In genomic region chr9:3857673-3858072, GRCh38 we compare ENCODE assay signal across 23 cellular contexts.
DNase-seq lines count a peak whose midpoint lies in the region; ATAC-seq, FAIRE-seq and TF ChIP-seq lines count a peak whose summit lies in the region.
"Had no signal": no experiment of that assay in that cellular context is flagged by ENCODE, and none has a peak within 500 bp of the region (broad histone marks: within the 10 kb centered on the region; RNA-seq: fewer than 3 reads in every experiment).

No MANE protein-coding gene starts in this region.

- H3K27ac ChIP-seq in ACC112 (ENCODE audit: low read depth, low read length) = peak overlapping the region; percentile 10; the same call in 1 of the 2 replicates
- peak overlapping the region; percentile 44 for H3K27ac ChIP-seq in astrocyte (ENCODE audit: low read depth, low read length)
- peak overlapping the region; percentile 24 for H3K27ac ChIP-seq in foreskin keratinocyte
- H3K27ac ChIP-seq: upper lobe of right lung had no signal

- no peaks in the 10 kb centered on the region for H3K79me2 ChIP-seq in ACC112 (ENCODE audit: control insufficient read depth, insufficient read depth, low read length, unreplicated experiment)
- peaks cover 3% of the 10 kb centered on the region for H3K79me2 ChIP-seq in astrocyte (ENCODE audit: insufficient read depth, low read length)

- H3K4me1 ChIP-seq in ACC112 (ENCODE audit: control insufficient read depth, insufficient read depth, low read length, unreplicated experiment) (peaks cover 31% of the 10 kb centered on the region), astrocyte (ENCODE audit: insufficient read depth, low read length) (peaks cover 28% of the 10 kb centered on the region), foreskin keratinocyte (peaks cover 16% of the 10 kb centered on the region)
- H3K4me1 ChIP-seq: upper lobe of right lung had no signal

- H3K9ac ChIP-seq in astrocyte (ENCODE audit: low read length) = peak overlapping the region; percentile 13

- H3K27me3 ChIP-seq in ACC112 (ENCODE audit: insufficient read depth, low read length) = no peaks in the 10 kb centered on the region
- no peaks in the 10 kb centered on the region for H3K27me3 ChIP-seq in astrocyte (ENCODE audit: insufficient read depth, low read length)
- H3K27me3 ChIP-seq in foreskin keratinocyte = no peaks in the 10 kb centered on the region
- H3K27me3 ChIP-seq: esophagus squamous epithelium, upper lobe of right lung had no signal

- DNase-seq in HFFc6 (peak; percentile 68), astrocyte (ENCODE audit: low read depth) (peak; percentile 75), foreskin keratinocyte (peak; percentile 58 to 81), OCI-M2 (lab: John Stamatoyannopoulos, UW; ENCODE audit: unreplicated experiment) (no peak), activated T-cell treated with anti-CD3 and anti-CD28 coated beads for 4 hours (no peak)
- DNase-seq in activated naive CD8-positive, alpha-beta T cell treated with anti-CD3 and anti-CD28 coated beads for 36 hours = no peak
- DNase-seq: activated CD4-positive, alpha-beta T cell treated with anti-CD3 and anti-CD28 coated beads, Interleukin-2, amount 50 U/mL, for 1 hour; activated CD8-positive, alpha-beta memory T cell treated with anti-CD3 and anti-CD28 coated beads, Interleukin-2, amount 50 U/mL, for 48 hours; activated effector memory CD4-positive, alpha-beta T cell treated with anti-CD3 and anti-CD28 coated beads, Interleukin-2, amount 50 U/mL, for 16 hours; DMS 273 treated with DMSO at 0.1 percent for 48 hours; effector CD4-positive, alpha-beta T cell; esophagus squamous epithelium; islet precursor cell; NCI-H1105; NCI-H526 treated with DMSO at 0.1 percent for 48 hours; SHP77 treated with DMSO at 0.1 percent for 48 hours; stimulated activated CD4-positive, alpha-beta T cell treated with anti-CD3 and anti-CD28 coated beads, Interleukin-2, amount 100 ng/mL, for 24 hours; upper lobe of right lung had no signal

- FAIRE-seq in astrocyte (lab: Jason Lieb, UNC) = peak; percentile 81
- FAIRE-seq: GM12892 had no signal

- H3K4me1 Mint-ChIP-seq in HFFc6 (ENCODE audit: low read depth) = peaks cover 60% of the 10 kb centered on the region
- H3K4me1 Mint-ChIP-seq in astrocyte (ENCODE audit: low read depth, unreplicated experiment) = peaks cover 27% of the 10 kb centered on the region
- H3K4me1 Mint-ChIP-seq in stimulated activated memory B cell treated with anti-CD40 and anti-IgM and Interleukin-4, amounts not matched to agents 10 μg/mL and 1 μg/mL and 100 μg/mL, for 72 hours = no peaks in the 10 kb centered on the region
- H3K4me1 Mint-ChIP-seq in activated naive CD8-positive, alpha-beta T cell treated with anti-CD3 and anti-CD28 coated beads for 36 hours = peaks cover 2% of the 10 kb centered on the region
- H3K4me1 Mint-ChIP-seq: CD14-positive monocyte had no signal

- no peak for TF ChIP-seq CTCF in HFFc6 (IDR thresholded peaks at IDR 0.05)
- no peak for TF ChIP-seq CTCF in astrocyte (IDR thresholded peaks at IDR 0.05; ENCODE audit: insufficient read depth, low read depth, low read length)
- TF ChIP-seq CTCF in foreskin keratinocyte (conservative IDR thresholded peaks at IDR 0.05) = no peak

- H3K27ac Mint-ChIP-seq in HFFc6 (peak overlapping the region; percentile 57), astrocyte (ENCODE audit: unreplicated experiment) (peak overlapping the region; percentile 23)
- no peak overlapping the region for H3K27ac Mint-ChIP-seq in stimulated activated memory B cell treated with anti-CD40 and anti-IgM and Interleukin-4, amounts not matched to agents 10 μg/mL and 1 μg/mL and 100 μg/mL, for 72 hours
- H3K27ac Mint-ChIP-seq in activated naive CD8-positive, alpha-beta T cell treated with anti-CD3 and anti-CD28 coated beads for 36 hours = no peak overlapping the region
- H3K27ac Mint-ChIP-seq: CD14-positive monocyte had no signal

- H3K4me3 ChIP-seq in ACC112 (ENCODE audit: low read depth, low read length) (no peak overlapping the region; the same call in 1 of the 2 replicates), astrocyte (ENCODE audit: insufficient read depth, low read depth, low read length) (no peak overlapping the region)
- H3K4me3 ChIP-seq: esophagus squamous epithelium, lung, upper lobe of right lung had no signal

- H4K20me1 ChIP-seq in astrocyte (ENCODE audit: insufficient read depth, low read length) = no peaks in the 10 kb centered on the region

- H3K27me3 Mint-ChIP-seq in HFFc6 (ENCODE audit: insufficient read depth) (no peaks in the 10 kb centered on the region), astrocyte (ENCODE audit: low read depth, unreplicated experiment) (no peaks in the 10 kb centered on the region)
- H3K27me3 Mint-ChIP-seq in stimulated activated memory B cell treated with anti-CD40 and anti-IgM and Interleukin-4, amounts not matched to agents 10 μg/mL and 1 μg/mL and 100 μg/mL, for 72 hours = peaks cover 27% of the 10 kb centered on the region
- H3K27me3 Mint-ChIP-seq in activated naive CD8-positive, alpha-beta T cell treated with anti-CD3 and anti-CD28 coated beads for 36 hours = no peaks in the 10 kb centered on the region

- H2AFZ ChIP-seq in ACC112 (ENCODE audit: low read length, unreplicated experiment) (no peak overlapping the region), astrocyte (ENCODE audit: low read depth, low read length) (no peak overlapping the region)

- no peaks in the 10 kb centered on the region for H3K9me3 Mint-ChIP-seq in HFFc6
- H3K9me3 Mint-ChIP-seq in astrocyte (ENCODE audit: unreplicated experiment) = peaks cover 2% of the 10 kb centered on the region
- H3K9me3 Mint-ChIP-seq in stimulated activated memory B cell treated with anti-CD40 and anti-IgM and Interleukin-4, amounts not matched to agents 10 μg/mL and 1 μg/mL and 100 μg/mL, for 72 hours = no peaks in the 10 kb centered on the region
- no peaks in the 10 kb centered on the region for H3K9me3 Mint-ChIP-seq in activated naive CD8-positive, alpha-beta T cell treated with anti-CD3 and anti-CD28 coated beads for 36 hours

- H3K36me3 Mint-ChIP-seq in HFFc6 (ENCODE audit: low read depth) (peaks cover 22% of the 10 kb centered on the region; the same call in 1 of the 2 replicates), astrocyte (ENCODE audit: low read depth, unreplicated experiment) (peaks cover 26% of the 10 kb centered on the region)
- H3K36me3 Mint-ChIP-seq in stimulated activated memory B cell treated with anti-CD40 and anti-IgM and Interleukin-4, amounts not matched to agents 10 μg/mL and 1 μg/mL and 100 μg/mL, for 72 hours = no peaks in the 10 kb centered on the region
- H3K36me3 Mint-ChIP-seq in activated naive CD8-positive, alpha-beta T cell treated with anti-CD3 and anti-CD28 coated beads for 36 hours = peaks cover 9% of the 10 kb centered on the region
- H3K36me3 Mint-ChIP-seq: CD14-positive monocyte had no signal

- H3K4me3 Mint-ChIP-seq in HFFc6 = peak overlapping the region; percentile 49
- no peak overlapping the region for H3K4me3 Mint-ChIP-seq in astrocyte (ENCODE audit: unreplicated experiment)
- no peak overlapping the region for H3K4me3 Mint-ChIP-seq in stimulated activated memory B cell treated with anti-CD40 and anti-IgM and Interleukin-4, amounts not matched to agents 10 μg/mL and 1 μg/mL and 100 μg/mL, for 72 hours
- H3K4me3 Mint-ChIP-seq in activated naive CD8-positive, alpha-beta T cell treated with anti-CD3 and anti-CD28 coated beads for 36 hours = no peak overlapping the region
- H3K4me3 Mint-ChIP-seq: CD14-positive monocyte had no signal

- H3K9me3 ChIP-seq in astrocyte (ENCODE audit: insufficient read depth, low read depth, low read length) = no peaks in the 10 kb centered on the region
- H3K9me3 ChIP-seq: esophagus squamous epithelium, upper lobe of right lung had no signal

- peak; percentile 97 for ATAC-seq in foreskin keratinocyte
- ATAC-seq in stimulated activated memory B cell treated with anti-CD40 and anti-IgM and Interleukin-4, amounts not matched to agents 10 μg/mL and 1 μg/mL and 100 μg/mL, for 72 hours = no peak
- ATAC-seq: upper lobe of right lung had no signal

- 0 out of 2 replicates have a peak, but pooled peaks cover 3% of the 10 kb centered on the region for H3K36me3 ChIP-seq in ACC112 (ENCODE audit: insufficient read depth, low read length)
- peaks cover 14% of the 10 kb centered on the region for H3K36me3 ChIP-seq in astrocyte (ENCODE audit: insufficient read depth, low read length)
- H3K36me3 ChIP-seq: esophagus squamous epithelium had no signal

- peak overlapping the region; percentile 26 for H3K4me2 ChIP-seq in astrocyte (ENCODE audit: low read length)

Comparison
In these comparisons a context has a peak if more than half of its experiments do, and no peak if none do; other contexts are left out.
1. DNase-seq: peak in HFFc6 (single experiment), astrocyte (single experiment) and foreskin keratinocyte (2 of 2); none in OCI-M2 (single experiment), activated naive CD8-positive, alpha-beta T cell treated with anti-CD3 and anti-CD28 coated beads for 36 hours (single experiment) and activated T-cell treated with anti-CD3 and anti-CD28 coated beads for 4 hours (single experiment).
2. H3K27ac Mint-ChIP-seq: peak in HFFc6 (single experiment) and astrocyte (single experiment); none in stimulated activated memory B cell treated with anti-CD40 and anti-IgM and Interleukin-4, amounts not matched to agents 10 μg/mL and 1 μg/mL and 100 μg/mL, for 72 hours (single experiment) and activated naive CD8-positive, alpha-beta T cell treated with anti-CD3 and anti-CD28 coated beads for 36 hours (single experiment).
3. Peak in every context shown above with its lines, with median percentiles within 50 percentile points of each other: H3K27ac ChIP-seq.